21 cellular contexts compared by ENCODE assay signal in genomic region chr17:76089680-76090516, GRCh38. TPM values are rescaled to one million over a fixed set of nuclear protein-coding genes. Genes with fewer than 3 reads are reported as not detected.
DNase-seq lines count a peak whose midpoint lies in the region; ATAC-seq and TF ChIP-seq lines count a peak whose summit lies in the region.
"Had no signal": no experiment of that assay in that cellular context is flagged by ENCODE, and none has a peak within 500 bp of the region (broad histone marks: within the 10 kb centered on the region; RNA-seq: fewer than 3 reads in every experiment).

No MANE protein-coding gene starts in this region.

- DNase-seq in SK-N-SH = peak; percentile 22
- DNase-seq in BE2C = peak; percentile 55
- no peak for DNase-seq in RWPE1 (ENCODE audit: low spot score)
- peak; percentile 35 for DNase-seq in osteoblast (ENCODE audit: insufficient read length, low spot score, missing footprints)
- no peak for DNase-seq in psoas muscle
- no peak for DNase-seq in NCI-H128 (lab: John Stamatoyannopoulos, UW; ENCODE audit: unreplicated experiment)
- no peak for DNase-seq in activated T-cell treated with anti-CD3 and anti-CD28 coated beads, Interleukin-2, amount 50 U/mL, for 48 hours
- DNase-seq: C1 segment of cervical spinal cord; DMS153; EL; NCI-H1092; NCI-H1694; NCI-H2107; NCI-H226; NCI-H526; NK-92 treated with Interleukin-12 subunit alpha and Interleukin-12 subunit beta, amount 100 ng/mL, for 24 hours; OCI-M1; RPMI8226 had no signal

- ATAC-seq in SK-N-SH treated with all-trans-retinoic acid at 6 μM for 48 hours = no peak
- ATAC-seq in psoas muscle = no peak

- H3K4me1 ChIP-seq in SK-N-SH (ENCODE audit: control insufficient read depth in 1 of 2, insufficient read depth in 2 of 2, low read depth in 1 of 2, low read length in 1 of 2) (no peaks in the 10 kb centered on the region), BE2C (peaks cover 8% of the 10 kb centered on the region), osteoblast (ENCODE audit: insufficient read depth, low read length) (peaks cover 5% of the 10 kb centered on the region), psoas muscle (no peaks in the 10 kb centered on the region)

- TF ChIP-seq RAD21 in SK-N-SH (IDR thresholded peaks at IDR 0.05; ENCODE audit: low read length) = no peak

- H3K9me2 ChIP-seq in SK-N-SH = no peaks in the 10 kb centered on the region

- H2AFZ ChIP-seq in SK-N-SH (ENCODE audit: low read depth) (no peak overlapping the region), osteoblast (ENCODE audit: low read length) (no peak overlapping the region)

- intact Hi-C loops in psoas muscle (cut with DNase I) = no loop called here

- CTCF ChIA-PET in SK-N-SH (lab: Yijun Ruan, JAX) (interaction anchor here (1.3 to 3.2 kb wide), 5 partner anchors 10 to 185 kb away, joined by 3 to 10 read pairs (median 4); partner anchors contain the start of genes MRPL38 and ZACN), RWPE1 (lab: Yijun Ruan, JAX) (interaction anchor here (0.5 kb wide), 1 partner anchor 12 kb away, joined by 10 read pairs; no protein-coding TSS in a partner anchor)

- H3F3A ChIP-seq in SK-N-SH (replicated peaks; ENCODE audit: insufficient read depth) = no peaks in the 10 kb centered on the region

- H3K4me2 ChIP-seq in SK-N-SH (no peak overlapping the region), osteoblast (ENCODE audit: insufficient read depth, low read length) (no peak overlapping the region)

- H3K4me3 ChIP-seq in SK-N-SH (ENCODE audit: low read depth in 2 of 2, low read length in 1 of 2) (no peak overlapping the region), BE2C (ENCODE audit: low read depth, low read length) (no peak overlapping the region), osteoblast (ENCODE audit: insufficient read depth, low read length) (no peak overlapping the region), psoas muscle (no peak overlapping the region)
- H3K4me3 ChIP-seq: SK-N-MC had no signal

- H3K27me3 ChIP-seq in SK-N-SH (ENCODE audit: insufficient read depth) = no peaks in the 10 kb centered on the region
- H3K27me3 ChIP-seq in BE2C = no peaks in the 10 kb centered on the region
- H3K27me3 ChIP-seq in osteoblast (ENCODE audit: insufficient read depth, low read length) = no peaks in the 10 kb centered on the region
- no peaks in the 10 kb centered on the region for H3K27me3 ChIP-seq in psoas muscle (ENCODE audit: insufficient read depth in 3 of 3, low read length in 2 of 3)

- H4K20me1 ChIP-seq in SK-N-SH (ENCODE audit: insufficient read depth) (no peaks in the 10 kb centered on the region), osteoblast (ENCODE audit: insufficient read depth, low read length) (peaks cover 22% of the 10 kb centered on the region)

- no peak overlapping the region for H3K9ac ChIP-seq in SK-N-SH

- POLR2A ChIA-PET in SK-N-SH (lab: Yijun Ruan, JAX) = interaction anchor here (1.2 to 1.4 kb wide), 2 partner anchors 10 to 13 kb away, joined by 4 to 8 read pairs; partner anchors contain the start of gene EXOC7
- POLR2A ChIA-PET in RWPE1 (lab: Yijun Ruan, JAX; ENCODE audit: low non-redundant PET) = no interaction called here

- peaks cover 38 to 93% of the 10 kb centered on the region in 2 experiments for H3K36me3 ChIP-seq in SK-N-SH (replicated peaks in 1 of 2; ENCODE audit: control insufficient read depth in 1 of 2, insufficient read depth in 2 of 2, low read length in 1 of 2)
- peaks cover 32% of the 10 kb centered on the region for H3K36me3 ChIP-seq in BE2C
- peaks cover 69% of the 10 kb centered on the region for H3K36me3 ChIP-seq in osteoblast (ENCODE audit: insufficient read depth, low read length)
- peaks cover 5 to 98% of the 10 kb centered on the region in 2 donors for H3K36me3 ChIP-seq in psoas muscle (ENCODE audit: insufficient read depth in 1 of 2, low read depth in 1 of 2)

- TF ChIP-seq EP300 in SK-N-SH (IDR thresholded peaks at IDR 0.05; ENCODE audit: borderline replicate concordance in 1 of 2, low read depth in 1 of 2, low read length in 1 of 2) = no peak

- H3K9me3 ChIP-seq in SK-N-SH (no peaks in the 10 kb centered on the region), BE2C (no peaks in the 10 kb centered on the region), osteoblast (ENCODE audit: low read depth, low read length) (no peaks in the 10 kb centered on the region), psoas muscle (no peaks in the 10 kb centered on the region)

- H3K79me2 ChIP-seq in SK-N-SH (ENCODE audit: insufficient read depth) = no peaks in the 10 kb centered on the region; the same call in 1 of the 2 replicates
- peaks cover 8% of the 10 kb centered on the region for H3K79me2 ChIP-seq in osteoblast (ENCODE audit: insufficient read depth, low read length)

- no peak for TF ChIP-seq CTCF in SK-N-SH (IDR thresholded peaks at IDR 0.05)
- no peak for TF ChIP-seq CTCF in BE2C (IDR thresholded peaks at IDR 0.05; ENCODE audit: low read depth, low read length)
- no peak for TF ChIP-seq CTCF in RWPE1 (conservative IDR thresholded peaks at IDR 0.05; ENCODE audit: low read depth)
- TF ChIP-seq CTCF in osteoblast (IDR thresholded peaks at IDR 0.05; ENCODE audit: extremely low read depth, low read depth, low read length) = no peak
- no peak for TF ChIP-seq CTCF in psoas muscle (IDR thresholded peaks at IDR 0.05)

- H3K27ac ChIP-seq in SK-N-SH (ENCODE audit: low read depth in 2 of 2, low read length in 1 of 2) (no peak overlapping the region), RWPE1 (peak overlapping the region; percentile 13; the same call in 1 of the 2 replicates), osteoblast (ENCODE audit: low read depth, low read length) (no peak overlapping the region), psoas muscle (no peak overlapping the region)
- H3K27ac ChIP-seq: 22Rv1, SK-N-MC had no signal

- 93% methylated on average over 21 of the region's 32 CpGs for WGBS in SK-N-SH (ENCODE audit: low lambda C conversion rate)
- WGBS in psoas muscle, 3 donors = 85 to 90% (median 87%) methylated on average over 27 to 32 of the region's 32 CpGs

TF ChIP-seq in SK-N-SH, 30 proteins besides CTCF, POLR2A, EP300 and RAD21 (continues in another document):
- no peak for TF ChIP-seq IRF3 (IDR thresholded peaks at IDR 0.05; ENCODE audit: low read depth, low read length)

TF ChIP-seq in SK-N-SH treated with all-trans-retinoic acid at 6 μM for 48 hours, 23 proteins besides CTCF, POLR2A, EP300 and RAD21:
- TF ChIP-seq ZNF70 (CRISPR knock-in tag; IDR thresholded peaks at IDR 0.05) (no peak), GLIS3 (CRISPR knock-in tag; IDR thresholded peaks at IDR 0.05) (no peak)
TF ChIP-seq in SK-N-SH treated with all-trans-retinoic acid at 6 μM for 48 hours: peak in this region for 0.

RNA-seq across cellular contexts. Expression of gene ZACN, which starts 10.9 kb away (rescaled TPM):
- 0.03 TPM in 1 of 2 replicates, not detected in the other for polyA plus RNA-seq in SK-N-SH (2012; rRNA removed)
- polyA plus RNA-seq in SK-N-SH (2012; cell fraction: cytosol; rRNA removed) = 0.01 TPM in 1 of 2 replicates, not detected in the other
- 0.12 and 0.26 TPM in 2 replicates for polyA plus RNA-seq in SK-N-SH (2012; cell fraction: nucleus; rRNA removed)
- 18.8 TPM for polyA plus RNA-seq in BE2C (2012; ENCODE audit: insufficient read depth, insufficient read length, low read depth)
- not detected in 2 replicates for total RNA-seq in osteoblast
- total RNA-seq in psoas muscle = under 1 TPM in 1 of 4 donors, not detected in 3; 0.08 TPM
- 1 to 10 TPM in 2 of 3 donors, under 1 TPM in 1; 0.98 to 1.6 (median 1.4) TPM for polyA plus RNA-seq in psoas muscle

RNA-seq across cellular contexts. Expression of gene EXOC7, which starts 13.7 kb away (rescaled TPM):
- 129 and 167 TPM in 2 replicates for polyA plus RNA-seq in SK-N-SH (2012; rRNA removed)
- polyA plus RNA-seq in SK-N-SH (2012; cell fraction: cytosol; rRNA removed) = 58.5 and 83.4 TPM in 2 replicates
- 364 and 387 TPM in 2 replicates for polyA plus RNA-seq in SK-N-SH (2012; cell fraction: nucleus; rRNA removed)
- 46.4 TPM for polyA plus RNA-seq in BE2C (2012; ENCODE audit: insufficient read depth, insufficient read length, low read depth)
- 102 TPM in 2 replicates for total RNA-seq in osteoblast
- total RNA-seq in psoas muscle = 10 to 100 TPM; 56.0 to 61.0 (median 58.3) TPM
- polyA plus RNA-seq in psoas muscle = 10 to 100 TPM; 26.3 to 51.6 (median 43.7) TPM

RNA-seq across cellular contexts. Expression of gene GALR2, which starts 15.3 kb away (rescaled TPM):
- polyA plus RNA-seq in SK-N-SH (2012; rRNA removed) = 0.05 and 0.08 TPM in 2 replicates
- 0.03 TPM in 2 replicates for polyA plus RNA-seq in SK-N-SH (2012; cell fraction: cytosol; rRNA removed)
- polyA plus RNA-seq in SK-N-SH (2012; cell fraction: nucleus; rRNA removed) = 0.08 and 0.15 TPM in 2 replicates
- 3.8 TPM for polyA plus RNA-seq in BE2C (2012; ENCODE audit: insufficient read depth, insufficient read length, low read depth)
- 0.29 TPM in 1 of 2 replicates, not detected in the other for total RNA-seq in osteoblast
- total RNA-seq in psoas muscle = under 1 TPM in 1 of 4 donors, not detected in 3; 0.22 TPM
- under 1 TPM; 0.05 to 0.16 (median 0.13) TPM for polyA plus RNA-seq in psoas muscle

RNA-seq across cellular contexts. Expression of gene SRP68, which starts 17.6 kb away (rescaled TPM):
- polyA plus RNA-seq in SK-N-SH (2012; rRNA removed) (76.8 and 81.4 TPM in 2 replicates), psoas muscle (100 to 1,000 TPM in 1 of 3 donors, 10 to 100 TPM in 2; 72.4 to 141 (median 88.8) TPM)
- polyA plus RNA-seq in SK-N-SH (2012; cell fraction: cytosol; rRNA removed) = 74.4 and 76.2 TPM in 2 replicates
- 53.5 and 64.0 TPM in 2 replicates for polyA plus RNA-seq in SK-N-SH (2012; cell fraction: nucleus; rRNA removed)
- polyA plus RNA-seq in BE2C (2012; ENCODE audit: insufficient read depth, insufficient read length, low read depth) = 186 TPM
- total RNA-seq in osteoblast (22.7 and 25.3 TPM in 2 replicates), psoas muscle (100 to 1,000 TPM in 2 of 4 donors, 10 to 100 TPM in 2; 87.3 to 117 (median 104) TPM)

RNA-seq across cellular contexts. Expression of gene FOXJ1, which starts 51.1 kb away (rescaled TPM):
- polyA plus RNA-seq in SK-N-SH (2012; rRNA removed) (not detected in 2 replicates), psoas muscle (under 1 TPM; 0.07 to 0.11 (median 0.09) TPM)
- polyA plus RNA-seq in SK-N-SH (2012; cell fraction: cytosol; rRNA removed) = 0.01 TPM in 2 replicates
- polyA plus RNA-seq in SK-N-SH (2012; cell fraction: nucleus; rRNA removed) = 0.07 and 0.09 TPM in 2 replicates
- not detected for polyA plus RNA-seq in BE2C (2012; ENCODE audit: insufficient read depth, insufficient read length, low read depth)
- total RNA-seq in osteoblast (not detected in 2 replicates), psoas muscle (under 1 TPM in 2 of 4 donors, not detected in 2; 0.11 to 0.15 TPM)

Comparison
In these comparisons a context has a peak if more than half of its experiments do, and no peak if none do; other contexts are left out.
1. DNase-seq: peak in SK-N-SH (single experiment), BE2C (single experiment) and osteoblast (single experiment); none in RWPE1 (single experiment), psoas muscle (0 of 2), NCI-H128 (single experiment) and activated T-cell treated with anti-CD3 and anti-CD28 coated beads, Interleukin-2, amount 50 U/mL, for 48 hours (0 of 2).